Comparison of ENCODE assay signal across 2 cellular contexts in genomic region chr19:38032151-38032550, GRCh38.
TF ChIP-seq lines count a peak whose summit lies in the region.

No MANE protein-coding gene starts in this region.

TF ChIP-seq in A549, 52 proteins besides CTCF, POLR2A, EP300 and RAD21 (continued from another document):
- no peak for TF ChIP-seq FOXS1 (CRISPR knock-in tag; IDR thresholded peaks at IDR 0.05)

TF ChIP-seq in K562, 482 proteins besides CTCF, POLR2A, EP300 and RAD21:
- peak; percentile 33; the same call in 1 of the 2 replicates for TF ChIP-seq ZNF316 (IDR thresholded peaks at IDR 0.05)
- no peak for TF ChIP-seq TARDBP (IDR thresholded peaks at IDR 0.05)
- TF ChIP-seq MAFG (tag; conservative IDR thresholded peaks at IDR 0.05) = no peak
- no peak for TF ChIP-seq HDAC6 (IDR thresholded peaks at IDR 0.05; ENCODE audit: low read depth, low read length)
